ENCODE assay signal across 1 cellular context in the genomic region with DNA sequence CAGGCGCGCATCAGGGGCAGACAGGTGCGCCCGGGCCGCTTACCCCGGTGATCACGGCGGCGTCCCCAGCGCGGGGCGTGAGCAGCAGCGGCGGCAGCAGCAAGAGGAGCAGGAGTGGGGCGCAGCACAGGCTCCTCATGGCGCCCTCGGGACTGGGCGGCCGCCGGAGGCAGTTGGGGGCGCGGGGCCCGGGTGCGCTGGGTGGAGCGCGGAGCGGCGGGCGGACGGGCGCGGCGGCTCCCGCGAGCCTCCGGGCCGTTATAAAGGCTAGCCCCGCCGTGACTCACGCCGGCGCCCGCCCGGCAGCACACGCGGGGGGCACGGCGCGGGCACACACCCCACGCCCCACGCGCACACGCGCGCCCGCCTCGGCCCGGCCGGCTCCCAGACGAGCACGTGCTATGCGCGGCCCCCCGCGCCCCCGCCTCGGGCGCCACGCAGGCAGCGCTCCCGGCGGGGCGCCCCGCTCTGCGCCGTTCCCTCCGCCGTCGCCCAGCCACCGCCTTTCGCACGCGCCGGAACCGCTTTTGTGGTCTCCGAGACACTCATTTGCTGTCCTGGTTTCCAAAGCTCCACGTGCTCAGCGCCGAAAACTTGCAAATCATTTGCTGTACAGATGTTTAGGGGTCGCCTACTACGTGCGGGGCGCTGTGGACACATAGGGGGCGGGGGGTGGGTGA.
TF ChIP-seq lines count a peak whose summit lies in the region.

A gene with protein sequence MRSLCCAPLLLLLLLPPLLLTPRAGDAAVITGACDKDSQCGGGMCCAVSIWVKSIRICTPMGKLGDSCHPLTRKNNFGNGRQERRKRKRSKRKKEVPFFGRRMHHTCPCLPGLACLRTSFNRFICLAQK (minus strand): TSS at position 235 of the 680 bp plus-strand sequence. CDS start 96 bp downstream, at position 139.

TF ChIP-seq in HepG2, 621 proteins besides CTCF, POLR2A, EP300 and RAD21 (continued from another document):
- TF ChIP-seq ATF6 (CRISPR knock-in tag; conservative IDR thresholded peaks at IDR 0.05) (no peak), UBTF (CRISPR knock-in tag; IDR thresholded peaks at IDR 0.05) (no peak), ZNF275 (CRISPR knock-in tag; IDR thresholded peaks at IDR 0.05; ENCODE audit: borderline replicate concordance) (no peak), ATF2 (CRISPR knock-in tag; IDR thresholded peaks at IDR 0.05) (no peak), FOXA3 (CRISPR knock-in tag; IDR thresholded peaks at IDR 0.05) (no peak), SOX13 (IDR thresholded peaks at IDR 0.05) (no peak), SOX13 (CRISPR knock-in tag; conservative IDR thresholded peaks at IDR 0.05 in 1 of 2, IDR thresholded peaks at IDR 0.05 in 1 of 2) (no peak), NR2F1 (CRISPR knock-in tag; IDR thresholded peaks at IDR 0.05) (no peak), LRRFIP1 (CRISPR knock-in tag; conservative IDR thresholded peaks at IDR 0.05) (no peak), LBX2 (CRISPR knock-in tag; IDR thresholded peaks at IDR 0.05; ENCODE audit: borderline replicate concordance) (no peak)
- TF ChIP-seq, protein P1, sequence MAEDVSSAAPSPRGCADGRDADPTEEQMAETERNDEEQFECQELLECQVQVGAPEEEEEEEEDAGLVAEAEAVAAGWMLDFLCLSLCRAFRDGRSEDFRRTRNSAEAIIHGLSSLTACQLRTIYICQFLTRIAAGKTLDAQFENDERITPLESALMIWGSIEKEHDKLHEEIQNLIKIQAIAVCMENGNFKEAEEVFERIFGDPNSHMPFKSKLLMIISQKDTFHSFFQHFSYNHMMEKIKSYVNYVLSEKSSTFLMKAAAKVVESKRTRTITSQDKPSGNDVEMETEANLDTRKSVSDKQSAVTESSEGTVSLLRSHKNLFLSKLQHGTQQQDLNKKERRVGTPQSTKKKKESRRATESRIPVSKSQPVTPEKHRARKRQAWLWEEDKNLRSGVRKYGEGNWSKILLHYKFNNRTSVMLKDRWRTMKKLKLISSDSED (CRISPR knock-in tag; IDR thresholded peaks at IDR 0.05), result no peak
